Comparison of ENCODE assay signal across 9 cellular contexts in genomic region chr14:88005050-88005481, GRCh38. TPM values are rescaled to one million over a fixed set of nuclear protein-coding genes. Genes with fewer than 3 reads are reported as not detected.
DNase-seq lines count a peak whose midpoint lies in the region; ATAC-seq, FAIRE-seq and TF ChIP-seq lines count a peak whose summit lies in the region.
"Had no signal": no experiment of that assay in that cellular context is flagged by ENCODE, and none has a peak within 500 bp of the region (broad histone marks: within the 10 kb centered on the region; RNA-seq: fewer than 3 reads in every experiment).

Gene GPR65, plus strand, starts transcription at chr14:88005135. Its CDS starts 5,713 bp downstream, at chr14:88010848.

- H3K4me2 ChIP-seq in OCI-LY7 (ENCODE audit: low read length), result peak within 1 kb of the TSS; percentile 73

- H3K4me1 ChIP-seq in OCI-LY7 (ENCODE audit: insufficient read depth, low read length, poor library complexity, severe bottlenecking), result peaks cover 42% of the 10 kb centered on the region
- H3K4me1 ChIP-seq in gastroesophageal sphincter, result no peaks in the 10 kb centered on the region
- H3K4me1 ChIP-seq: body of pancreas had no signal

- no peaks in the 10 kb centered on the region for H4K20me1 ChIP-seq in OCI-LY7 (ENCODE audit: insufficient read depth, low read length)

- peak within 1 kb of the TSS; percentile 95 for H2AFZ ChIP-seq in OCI-LY7 (ENCODE audit: low read length)

- H3K79me2 ChIP-seq in OCI-LY7 (ENCODE audit: insufficient read depth, low read depth, low read length), result peaks cover 33% of the 10 kb centered on the region

- intact Hi-C loops in OCI-LY7 (cut with micrococcal nuclease; ENCODE audit: unreplicated experiment), result loop anchor here (10.0 kb wide), 2 partner anchors 380 to 790 kb away; partner anchors contain the start of genes EML5 and SPATA7

- H3K36me3 ChIP-seq in OCI-LY7 (ENCODE audit: insufficient read depth, low read length) (no peaks in the 10 kb centered on the region), gastroesophageal sphincter (no peaks in the 10 kb centered on the region)

- DNase-seq in activated gamma-delta T cell treated with Interleukin-2 at 50 U/mL for 16 hours (peak; percentile 32), activated gamma-delta T cell (lab: John Stamatoyannopoulos, UW) (no peak), OCI-LY7 (ENCODE audit: low spot score) (peak; percentile 83), fibroblast of pulmonary artery (ENCODE audit: low read depth) (peak; percentile 45), NCI-H2196 (lab: John Stamatoyannopoulos, UW; ENCODE audit: unreplicated experiment) (no peak), HTR-8/SVneo (ENCODE audit: insufficient read length, low spot score) (no peak)

- no peaks in the 10 kb centered on the region for H3K9me2 ChIP-seq in OCI-LY7 (ENCODE audit: insufficient read depth, low read length)

- no peaks in the 10 kb centered on the region for H3K27me3 ChIP-seq in gastroesophageal sphincter
- H3K27me3 ChIP-seq: body of pancreas had no signal

- TF ChIP-seq CTCF in OCI-LY7 (conservative IDR thresholded peaks at IDR 0.05; ENCODE audit: low read length), result no peak
- no peak for TF ChIP-seq CTCF in fibroblast of pulmonary artery (IDR thresholded peaks at IDR 0.05; ENCODE audit: low read length, missing control alignments)
- TF ChIP-seq CTCF in gastroesophageal sphincter (IDR thresholded peaks at IDR 0.05), result no peak

- TF ChIP-seq POLR2A in gastroesophageal sphincter (IDR thresholded peaks at IDR 0.05), result no peak

- H3K27ac ChIP-seq in OCI-LY7 (ENCODE audit: low read depth, low read length, poor library complexity, severe bottlenecking) (peak within 1 kb of the TSS; percentile 78), gastroesophageal sphincter (peak within 1 kb of the TSS in 2 of 4 donors; percentile 23 to 29)

- BruUV-seq in OCI-LY7 (replicated peaks; lab: Mats Ljungman, UMichigan), result no TSS peak

- POLR2A ChIA-PET in OCI-LY7 (lab: Charles Lee), result interaction anchor here (0.6 to 6.2 kb wide), 5 partner anchors 8 to 373 kb away, joined by 3 to 66 read pairs (median 4); partner anchors contain the start of gene GALC

- TF ChIP-seq EP300 in gastroesophageal sphincter (IDR thresholded peaks at IDR 0.05), result no peak

- H3K4me3 ChIP-seq in OCI-LY7 (ENCODE audit: low read depth, low read length, poor library complexity, severe bottlenecking) (peak within 1 kb of the TSS; percentile 71), fibroblast of pulmonary artery (replicated peaks; ENCODE audit: low read depth, low read length) (no peak within 1 kb of the TSS), gastroesophageal sphincter (no peak within 1 kb of the TSS)
- H3K4me3 ChIP-seq: body of pancreas had no signal

- CTCF ChIA-PET in OCI-LY7 (lab: Charles Lee; ENCODE audit: unreplicated experiment), result no interaction called here

- peak; percentile 71 for ATAC-seq in HG02798 (IDR thresholded peaks at IDR 0.05; ENCODE audit: poor library complexity, unreplicated experiment)
- no peak for ATAC-seq in gastroesophageal sphincter
- ATAC-seq: body of pancreas had no signal

- FAIRE-seq in HTR-8/SVneo (lab: Jason Lieb, UNC), result no peak

- 41 to 65% methylated on average over 2 to 3 of the region's 3 CpGs for WGBS in gastroesophageal sphincter (ENCODE audit: low coverage in 1 of 2), 2 donors

- no peaks in the 10 kb centered on the region for H3K9me3 ChIP-seq in OCI-LY7 (ENCODE audit: low read length)
- no peaks in the 10 kb centered on the region for H3K9me3 ChIP-seq in gastroesophageal sphincter
- H3K9me3 ChIP-seq: body of pancreas had no signal

RNA-seq across cellular contexts. Expression of gene GPR65, which starts in this region (rescaled TPM):
- 4.5 and 6.1 TPM in 2 replicates for total RNA-seq in OCI-LY7 (2014; rRNA removed; shearing (Covaris generic))
- total RNA-seq in OCI-LY7 (2022) (8.0 and 8.2 TPM in 2 replicates), gastroesophageal sphincter (1 to 10 TPM in 1 of 4 donors, under 1 TPM in 3; 0.47 to 1.5 (median 0.52) TPM)

Comparison
In these comparisons a context has a peak if more than half of its experiments do, and no peak if none do; other contexts are left out.
1. DNase-seq: peak in activated gamma-delta T cell treated with Interleukin-2 at 50 U/mL for 16 hours (single experiment), OCI-LY7 (single experiment) and fibroblast of pulmonary artery (single experiment); none in activated gamma-delta T cell (single experiment), NCI-H2196 (single experiment) and HTR-8/SVneo (single experiment).